ENCODE assay signal across 9 cellular contexts in the genomic region with DNA sequence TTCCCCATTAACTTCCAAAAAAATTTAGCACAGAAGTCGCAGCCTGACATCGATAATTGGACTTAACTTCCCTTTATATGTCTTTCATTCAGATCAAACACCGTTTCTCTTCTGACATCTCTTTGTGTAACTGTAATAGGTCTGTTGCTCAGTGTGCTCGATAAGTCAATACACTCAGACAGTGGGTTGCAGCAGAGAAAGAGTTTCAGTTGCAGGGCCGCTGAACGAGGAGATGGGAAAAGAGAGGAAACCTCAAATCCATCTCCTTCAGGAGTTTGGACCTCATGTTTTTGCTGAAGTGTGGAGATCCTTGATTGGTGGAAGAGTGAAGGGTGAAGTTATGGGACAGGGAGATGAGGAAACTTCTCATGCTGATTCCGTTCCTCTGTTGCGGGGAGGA. TPM values are rescaled to one million over a fixed set of nuclear protein-coding genes. Genes with fewer than 3 reads are reported as not detected.
DNase-seq lines count a peak whose midpoint lies in the region; ATAC-seq and TF ChIP-seq lines count a peak whose summit lies in the region.
"Had no signal": no experiment of that assay in that cellular context is flagged by ENCODE, and none has a peak within 500 bp of the region (broad histone marks: within the 10 kb centered on the region; RNA-seq: fewer than 3 reads in every experiment).

No MANE protein-coding gene starts in this region.

- H2AFZ ChIP-seq in PC-3 (ENCODE audit: low read length) (no peak overlapping the region), parathyroid adenoma (no peak overlapping the region)

- TSS peak; percentile 52 for BruUV-seq in PC-3 (replicated peaks; lab: Mats Ljungman, UMichigan)

- H3K9me2 ChIP-seq in DOHH2 (replicated peaks; ENCODE audit: control insufficient read depth, low read length) (no peaks in the 10 kb centered on the region), PC-3 (replicated peaks; ENCODE audit: low read length) (no peaks in the 10 kb centered on the region)

- ATAC-seq in PC-3 (no peak), HG03439 (IDR thresholded peaks at IDR 0.05; ENCODE audit: unreplicated experiment) (no peak), esophagus mucosa (no peak)

- H3K36me3 ChIP-seq in DOHH2 (ENCODE audit: control insufficient read depth, low read length) = peaks cover 10% of the 10 kb centered on the region
- no peaks in the 10 kb centered on the region; the same call in 1 of the 2 replicates for H3K36me3 ChIP-seq in PC-3 (ENCODE audit: low read depth, low read length)
- no peaks in the 10 kb centered on the region for H3K36me3 ChIP-seq in parathyroid adenoma (ENCODE audit: control insufficient read depth, insufficient read depth, low read length)

- H3K4me2 ChIP-seq in DOHH2 (ENCODE audit: low read length) (peak overlapping the region; percentile 68), PC-3 (ENCODE audit: low read length) (peak overlapping the region; percentile 99), parathyroid adenoma (ENCODE audit: low read length) (peak overlapping the region; percentile 99)

- H3K9me3 ChIP-seq in DOHH2 (ENCODE audit: control insufficient read depth, insufficient read depth, low read length) (no peaks in the 10 kb centered on the region), PC-3 (ENCODE audit: low read length) (no peaks in the 10 kb centered on the region), parathyroid adenoma (ENCODE audit: control insufficient read depth, low read length) (no peaks in the 10 kb centered on the region)

- intact Hi-C loops in PC-3 (cut with micrococcal nuclease) = no loop called here

- H4K20me1 ChIP-seq in DOHH2 (ENCODE audit: control insufficient read depth, insufficient read depth, low read depth, low read length) = peaks cover 4% of the 10 kb centered on the region; the same call in 1 of the 2 replicates
- no peaks in the 10 kb centered on the region for H4K20me1 ChIP-seq in PC-3 (ENCODE audit: low read length)

- CTCF ChIA-PET in PC-3 (lab: Charles Lee) = no interaction called here

- in situ Hi-C loops in GM13977 (cut with MboI; ENCODE audit: low pct_unique_long_range_greater_than_20kb, low sequenced_read_pairs, unreplicated experiment) = no loop called here

- DNase-seq in PC-3 (no peak), epithelial cell of esophagus (ENCODE audit: low read depth) (no peak), GM13977 (ENCODE audit: low spot score) (no peak), SK-N-DZ (ENCODE audit: low spot score) (no peak)
- DNase-seq: NCI-H510A had no signal

- H3K27me3 ChIP-seq in DOHH2 (ENCODE audit: control insufficient read depth, low read length) (no peaks in the 10 kb centered on the region), PC-3 (ENCODE audit: low read length) (no peaks in the 10 kb centered on the region), parathyroid adenoma (ENCODE audit: control insufficient read depth, insufficient read depth, low read length) (no peaks in the 10 kb centered on the region)

- no peak for TF ChIP-seq CTCF in DOHH2 (IDR thresholded peaks at IDR 0.05; ENCODE audit: low read depth, low read length, poor library complexity, severe bottlenecking)
- TF ChIP-seq CTCF in PC-3 (conservative IDR thresholded peaks at IDR 0.05; ENCODE audit: low read depth, low read length) = no peak
- no peak for TF ChIP-seq CTCF in epithelial cell of esophagus (IDR thresholded peaks at IDR 0.05; ENCODE audit: insufficient read depth, low read depth, low read length, missing control alignments)
- no peak for TF ChIP-seq CTCF in parathyroid adenoma (IDR thresholded peaks at IDR 0.05)
- no peak for TF ChIP-seq CTCF in GM13977 (IDR thresholded peaks at IDR 0.05; ENCODE audit: extremely low read depth, insufficient read depth, missing control alignments)

- POLR2A ChIA-PET in PC-3 (lab: Charles Lee; ENCODE audit: unreplicated experiment) = no interaction called here

- H3K9ac ChIP-seq in PC-3 (ENCODE audit: low read length) = peak overlapping the region; percentile 95
- H3K9ac ChIP-seq in parathyroid adenoma = no peak overlapping the region

- peak overlapping the region; percentile 66 for H3K27ac ChIP-seq in DOHH2 (ENCODE audit: low read depth, low read length)
- H3K27ac ChIP-seq in PC-3 (ENCODE audit: low read length) = peak overlapping the region; percentile 83; the same call in 1 of the 2 replicates
- H3K27ac ChIP-seq in parathyroid adenoma = peak overlapping the region; percentile 67

- peaks cover 28% of the 10 kb centered on the region for H3K4me1 ChIP-seq in DOHH2 (ENCODE audit: control insufficient read depth, low read length)
- H3K4me1 ChIP-seq in PC-3 (ENCODE audit: insufficient read depth, low read length) = peaks cover 27% of the 10 kb centered on the region
- H3K4me1 ChIP-seq in parathyroid adenoma = peaks cover 4% of the 10 kb centered on the region

- H3K4me3 ChIP-seq in DOHH2 (ENCODE audit: low read length) (peak overlapping the region; percentile 96), PC-3 (ENCODE audit: low read length) (peak overlapping the region; percentile 91), epithelial cell of esophagus (ENCODE audit: low read length) (peak overlapping the region; percentile 90), parathyroid adenoma (ENCODE audit: low read depth, low read length) (peak overlapping the region; percentile 91)

- H3K79me2 ChIP-seq in DOHH2 (ENCODE audit: control insufficient read depth, low read length) = peaks cover 83% of the 10 kb centered on the region
- H3K79me2 ChIP-seq in PC-3 (ENCODE audit: low read length) = peaks cover 70% of the 10 kb centered on the region
- H3K79me2 ChIP-seq in parathyroid adenoma = peaks cover 15% of the 10 kb centered on the region

- H3F3A ChIP-seq in DOHH2 (ENCODE audit: control insufficient read depth, insufficient read depth) (peaks cover 6% of the 10 kb centered on the region), PC-3 (ENCODE audit: low read length, unreplicated experiment) (no peaks in the 10 kb centered on the region)

RNA-seq across cellular contexts. Expression of a gene that starts 1.1 kb away (rescaled TPM):
- 26.6 and 34.5 TPM in 2 replicates for total RNA-seq in PC-3 (2014; rRNA removed)
- 37.2 TPM for total RNA-seq in esophagus mucosa
- 66.0 and 68.8 TPM in 2 replicates for polyA plus RNA-seq in SK-N-DZ (2014; cell fraction: cytosol; rRNA removed)
- polyA plus RNA-seq in SK-N-DZ (2014; cell fraction: nucleus; rRNA removed) = 36.1 and 38.8 TPM in 2 replicates

RNA-seq across cellular contexts. Expression of a gene that starts 32.8 kb away (rescaled TPM):
- total RNA-seq in PC-3 (2014; rRNA removed) = 0.29 and 0.36 TPM in 2 replicates
- 1.3 TPM for total RNA-seq in esophagus mucosa
- polyA plus RNA-seq in SK-N-DZ (2014; cell fraction: cytosol; rRNA removed) = 6.3 and 8.1 TPM in 2 replicates
- 8.0 and 11.0 TPM in 2 replicates for polyA plus RNA-seq in SK-N-DZ (2014; cell fraction: nucleus; rRNA removed)
